ENCODE assay signal across 26 cellular contexts in genomic region chr4:31071807-31072486, GRCh38.
"Had no signal": no experiment of that assay in that cellular context is flagged by ENCODE, and none has a peak within 500 bp of the region (broad histone marks: within the 10 kb centered on the region; RNA-seq: fewer than 3 reads in every experiment).

No MANE protein-coding gene starts in this region.

- DNase-seq: activated CD4-positive, alpha-beta T cell treated with anti-CD3 and anti-CD28 coated beads for 4 hours; activated CD4-positive, alpha-beta T cell treated with anti-CD3 and anti-CD28 coated beads, Interleukin-2, amount 50 U/mL, for 4 hours; activated CD8-positive, alpha-beta memory T cell treated with anti-CD3 and anti-CD28 coated beads for 24 hours; activated effector memory CD4-positive, alpha-beta T cell treated with Interleukin-2 at 50 U/mL for 16 hours; activated naive CD4-positive, alpha-beta T cell treated with Interleukin-2 at 50 U/mL for 16 hours; activated naive CD8-positive, alpha-beta T cell treated with anti-CD3 and anti-CD28 coated beads for 36 hours; amygdala; dermis blood vessel endothelial cell; effector CD4-positive, alpha-beta T cell; erythroblast; foreskin melanocyte; heart right ventricle; islet precursor cell; left colon; mammary epithelial cell; right lobe of liver; stimulated activated CD4-positive, alpha-beta T cell treated with anti-CD3 and anti-CD28 coated beads, Interleukin-12 subunit alpha, Interleukin-12 subunit beta, amount 100 ng/mL, for 4 hours; stimulated activated CD4-positive, alpha-beta T cell treated with anti-CD3 and anti-CD28 coated beads, Interleukin-4, amount 100 ng/mL, for 1 hour; stimulated activated naive CD8-positive, alpha-beta T cell treated with anti-CD3 and anti-CD28 coated beads, Interleukin-15, Interleukin-2, amounts not matched to agents 100 U/mL and 50 U/mL, for 24 hours; T-helper 9 cell; testis; transverse colon had no signal

- ATAC-seq: heart right ventricle; left colon; right lobe of liver; stimulated activated naive CD8-positive, alpha-beta T cell treated with anti-CD3 and anti-CD28 coated beads, Interleukin-15, Interleukin-2, amounts not matched to agents 100 U/mL and 50 U/mL, for 24 hours had no signal

- FAIRE-seq: colon, TTC549 had no signal

- H3K4me1 ChIP-seq: right lobe of liver, testis, transverse colon had no signal

- H3K9me3 ChIP-seq: heart right ventricle, neutrophil, right lobe of liver, testis, transverse colon had no signal

- H3K27ac ChIP-seq: heart right ventricle, neutrophil, right lobe of liver, testis, transverse colon, VCaP had no signal

- H3K36me3 ChIP-seq: heart right ventricle, neutrophil, right lobe of liver, transverse colon had no signal

- H3K4me3 ChIP-seq: heart right ventricle, right lobe of liver, testis, transverse colon had no signal

- H3K27me3 ChIP-seq: heart right ventricle, neutrophil, right lobe of liver, testis, transverse colon had no signal
